ENCODE assay signal across 3 cellular contexts in genomic region chr16:50071075-50071671, GRCh38.
TF ChIP-seq lines count a peak whose summit lies in the region.

No MANE protein-coding gene starts in this region.

TF ChIP-seq in SK-N-SH, 30 proteins besides CTCF, POLR2A, EP300 and RAD21:
- TF ChIP-seq GABPA (IDR thresholded peaks at IDR 0.05; ENCODE audit: low read depth) (no peak), ZBTB33 (IDR thresholded peaks at IDR 0.05; ENCODE audit: borderline replicate concordance, low read depth) (no peak), CHD2 (IDR thresholded peaks at IDR 0.05; ENCODE audit: low read length, partially characterized antibody) (no peak)

TF ChIP-seq in SK-N-SH treated with all-trans-retinoic acid at 6 μM for 48 hours, 23 proteins besides CTCF, POLR2A, EP300 and RAD21:
- TF ChIP-seq ARNTL (CRISPR knock-in tag; IDR thresholded peaks at IDR 0.05; ENCODE audit: borderline replicate concordance, low read depth) (no peak), BACH2 (CRISPR knock-in tag; IDR thresholded peaks at IDR 0.05; ENCODE audit: borderline replicate concordance) (no peak), TCF4 (CRISPR knock-in tag; IDR thresholded peaks at IDR 0.05; ENCODE audit: borderline replicate concordance) (no peak), TOX (CRISPR knock-in tag; IDR thresholded peaks at IDR 0.05; ENCODE audit: borderline replicate concordance) (no peak)
- TF ChIP-seq, protein P1, sequence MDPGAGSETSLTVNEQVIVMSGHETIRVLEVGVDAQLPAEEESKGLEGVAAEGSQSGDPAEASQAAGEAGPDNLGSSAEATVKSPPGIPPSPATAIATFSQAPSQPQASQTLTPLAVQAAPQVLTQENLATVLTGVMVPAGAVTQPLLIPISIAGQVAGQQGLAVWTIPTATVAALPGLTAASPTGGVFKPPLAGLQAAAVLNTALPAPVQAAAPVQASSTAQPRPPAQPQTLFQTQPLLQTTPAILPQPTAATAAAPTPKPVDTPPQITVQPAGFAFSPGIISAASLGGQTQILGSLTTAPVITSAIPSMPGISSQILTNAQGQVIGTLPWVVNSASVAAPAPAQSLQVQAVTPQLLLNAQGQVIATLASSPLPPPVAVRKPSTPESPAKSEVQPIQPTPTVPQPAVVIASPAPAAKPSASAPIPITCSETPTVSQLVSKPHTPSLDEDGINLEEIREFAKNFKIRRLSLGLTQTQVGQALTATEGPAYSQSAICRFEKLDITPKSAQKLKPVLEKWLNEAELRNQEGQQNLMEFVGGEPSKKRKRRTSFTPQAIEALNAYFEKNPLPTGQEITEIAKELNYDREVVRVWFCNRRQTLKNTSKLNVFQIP (CRISPR knock-in tag; IDR thresholded peaks at IDR 0.05; ENCODE audit: borderline replicate concordance, low read depth): no peak
- TF ChIP-seq, protein P2, sequence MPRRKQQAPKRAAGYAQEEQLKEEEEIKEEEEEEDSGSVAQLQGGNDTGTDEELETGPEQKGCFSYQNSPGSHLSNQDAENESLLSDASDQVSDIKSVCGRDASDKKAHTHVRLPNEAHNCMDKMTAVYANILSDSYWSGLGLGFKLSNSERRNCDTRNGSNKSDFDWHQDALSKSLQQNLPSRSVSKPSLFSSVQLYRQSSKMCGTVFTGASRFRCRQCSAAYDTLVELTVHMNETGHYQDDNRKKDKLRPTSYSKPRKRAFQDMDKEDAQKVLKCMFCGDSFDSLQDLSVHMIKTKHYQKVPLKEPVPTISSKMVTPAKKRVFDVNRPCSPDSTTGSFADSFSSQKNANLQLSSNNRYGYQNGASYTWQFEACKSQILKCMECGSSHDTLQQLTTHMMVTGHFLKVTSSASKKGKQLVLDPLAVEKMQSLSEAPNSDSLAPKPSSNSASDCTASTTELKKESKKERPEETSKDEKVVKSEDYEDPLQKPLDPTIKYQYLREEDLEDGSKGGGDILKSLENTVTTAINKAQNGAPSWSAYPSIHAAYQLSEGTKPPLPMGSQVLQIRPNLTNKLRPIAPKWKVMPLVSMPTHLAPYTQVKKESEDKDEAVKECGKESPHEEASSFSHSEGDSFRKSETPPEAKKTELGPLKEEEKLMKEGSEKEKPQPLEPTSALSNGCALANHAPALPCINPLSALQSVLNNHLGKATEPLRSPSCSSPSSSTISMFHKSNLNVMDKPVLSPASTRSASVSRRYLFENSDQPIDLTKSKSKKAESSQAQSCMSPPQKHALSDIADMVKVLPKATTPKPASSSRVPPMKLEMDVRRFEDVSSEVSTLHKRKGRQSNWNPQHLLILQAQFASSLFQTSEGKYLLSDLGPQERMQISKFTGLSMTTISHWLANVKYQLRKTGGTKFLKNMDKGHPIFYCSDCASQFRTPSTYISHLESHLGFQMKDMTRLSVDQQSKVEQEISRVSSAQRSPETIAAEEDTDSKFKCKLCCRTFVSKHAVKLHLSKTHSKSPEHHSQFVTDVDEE (CRISPR knock-in tag; IDR thresholded peaks at IDR 0.05): no peak

TF ChIP-seq in endothelial cell of umbilical vein, 7 proteins besides CTCF, POLR2A, EP300 and RAD21:
- TF ChIP-seq, protein P3, sequence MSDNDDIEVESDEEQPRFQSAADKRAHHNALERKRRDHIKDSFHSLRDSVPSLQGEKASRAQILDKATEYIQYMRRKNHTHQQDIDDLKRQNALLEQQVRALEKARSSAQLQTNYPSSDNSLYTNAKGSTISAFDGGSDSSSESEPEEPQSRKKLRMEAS (IDR thresholded peaks at IDR 0.05; ENCODE audit: insufficient read depth, insufficient read length): no peak
- TF ChIP-seq EZH2 (IDR thresholded peaks at IDR 0.05; ENCODE audit: borderline replicate concordance, low read depth, low read length, severe bottlenecking) (no peak), MYC (IDR thresholded peaks at IDR 0.05; ENCODE audit: low read depth, low read length) (no peak), JUN (IDR thresholded peaks at IDR 0.05; ENCODE audit: borderline replicate concordance, insufficient read depth, insufficient read length, low read depth) (no peak)
